ENCODE assay signal across 12 cellular contexts in genomic region chr6:11276911-11277274, GRCh38. TPM values are rescaled to one million over a fixed set of nuclear protein-coding genes. Genes with fewer than 3 reads are reported as not detected.
DNase-seq lines count a peak whose midpoint lies in the region; ATAC-seq, FAIRE-seq and TF ChIP-seq lines count a peak whose summit lies in the region.
"Had no signal": no experiment of that assay in that cellular context is flagged by ENCODE, and none has a peak within 500 bp of the region (broad histone marks: within the 10 kb centered on the region; RNA-seq: fewer than 3 reads in every experiment).

No MANE protein-coding gene starts in this region.

- peaks cover 43% of the 10 kb centered on the region for H3K4me1 Mint-ChIP-seq in activated CD4-positive, alpha-beta memory T cell treated with anti-CD3 and anti-CD28 coated beads, Interleukin-2, amount 10 ng/mL, durations not matched to agents 7 days and 5 days
- H3K4me1 Mint-ChIP-seq in type B pancreatic cell (ENCODE audit: unreplicated experiment) = peaks cover 38% of the 10 kb centered on the region
- H3K4me1 Mint-ChIP-seq in naive thymus-derived CD4-positive, alpha-beta T cell = peaks cover 30 to 59% (median 37%) of the 10 kb centered on the region in 7 donors

- DNase-seq in mammary epithelial cell (no peak), breast epithelium (ENCODE audit: low spot score in 2 of 2) (no peak), keratinocyte (ENCODE audit: low read depth, low spot score) (no peak), type B pancreatic cell (ENCODE audit: extremely low spot score, unreplicated experiment) (no peak), NCI-H1048 (lab: John Stamatoyannopoulos, UW) (no peak), HCEC 1CT (no peak)
- DNase-seq in activated CD4-positive, alpha-beta memory T cell treated with anti-CD3 and anti-CD28 coated beads, Interleukin-2, amount 10 ng/mL, durations not matched to agents 7 days and 5 days = no peak
- DNase-seq in naive thymus-derived CD4-positive, alpha-beta T cell = no peak
- DNase-seq: AML-193, left colon, NCI-H524 treated with DMSO at 0.1 percent for 48 hours had no signal

- no peaks in the 10 kb centered on the region for H3K9me1 ChIP-seq in keratinocyte (ENCODE audit: control insufficient read depth, extremely low read depth, insufficient read depth, low read length)

- no peak for FAIRE-seq in keratinocyte (lab: Jason Lieb, UNC)

- CTCF ChIA-PET in mammary epithelial cell (lab: Charles Lee; ENCODE audit: low non-redundant PET) = no interaction called here
- CTCF ChIA-PET in activated CD4-positive, alpha-beta memory T cell treated with anti-CD3 and anti-CD28 coated beads, Interleukin-2, amount 10 ng/mL, durations not matched to agents 7 days and 5 days (lab: Charles Lee) = no interaction called here
- CTCF ChIA-PET in naive thymus-derived CD4-positive, alpha-beta T cell (lab: Charles Lee) = no interaction called here

- TF ChIP-seq CTCF in mammary epithelial cell (conservative IDR thresholded peaks at IDR 0.05 in 1 of 2, IDR thresholded peaks at IDR 0.05 in 1 of 2; ENCODE audit: extremely low read depth in 1 of 2, insufficient read depth in 1 of 2, low read depth in 1 of 2, low read length in 2 of 2) = no peak
- TF ChIP-seq CTCF in breast epithelium (IDR thresholded peaks at IDR 0.05) = no peak
- no peak for TF ChIP-seq CTCF in keratinocyte (optimal IDR thresholded peaks at IDR 0.05 in 1 of 3, IDR thresholded peaks at IDR 0.05 in 1 of 3, conservative IDR thresholded peaks at IDR 0.05 in 1 of 3; ENCODE audit: extremely low read depth in 1 of 3, insufficient read depth in 2 of 3, low read length in 3 of 3)
- TF ChIP-seq CTCF in type B pancreatic cell (conservative IDR thresholded peaks at IDR 0.05) = no peak

- no peaks in the 10 kb centered on the region for H3K9me3 Mint-ChIP-seq in activated CD4-positive, alpha-beta memory T cell treated with anti-CD3 and anti-CD28 coated beads, Interleukin-2, amount 10 ng/mL, durations not matched to agents 7 days and 5 days
- no peaks in the 10 kb centered on the region for H3K9me3 Mint-ChIP-seq in type B pancreatic cell
- H3K9me3 Mint-ChIP-seq in naive thymus-derived CD4-positive, alpha-beta T cell = peaks cover 0 to 3% (median 0%) of the 10 kb centered on the region in 11 donors

- no peaks in the 10 kb centered on the region for H3K27me3 Mint-ChIP-seq in activated CD4-positive, alpha-beta memory T cell treated with anti-CD3 and anti-CD28 coated beads, Interleukin-2, amount 10 ng/mL, durations not matched to agents 7 days and 5 days
- peaks cover 20% of the 10 kb centered on the region for H3K27me3 Mint-ChIP-seq in type B pancreatic cell
- no peaks in the 10 kb centered on the region for H3K27me3 Mint-ChIP-seq in naive thymus-derived CD4-positive, alpha-beta T cell

- H3K36me3 Mint-ChIP-seq in activated CD4-positive, alpha-beta memory T cell treated with anti-CD3 and anti-CD28 coated beads, Interleukin-2, amount 10 ng/mL, durations not matched to agents 7 days and 5 days (ENCODE audit: low read depth) = peaks cover 55% of the 10 kb centered on the region
- peaks cover 3% of the 10 kb centered on the region for H3K36me3 Mint-ChIP-seq in type B pancreatic cell
- peaks cover 7 to 54% (median 30%) of the 10 kb centered on the region in 5 donors for H3K36me3 Mint-ChIP-seq in naive thymus-derived CD4-positive, alpha-beta T cell

- 86% methylated on average over 4 of the region's 4 CpGs for WGBS in mammary epithelial cell (ENCODE audit: low coverage, missing lambda C conversion rate)

- dilution Hi-C loops in mammary epithelial cell (cut with HindIII; ENCODE audit: low sequenced_read_pairs) (no loop called here), keratinocyte (cut with MboI; ENCODE audit: extremely low pct_ligation_motif_present, low sequenced_read_pairs) (no loop called here)

- H3K27ac Mint-ChIP-seq in activated CD4-positive, alpha-beta memory T cell treated with anti-CD3 and anti-CD28 coated beads, Interleukin-2, amount 10 ng/mL, durations not matched to agents 7 days and 5 days = peak overlapping the region; percentile 75
- peak overlapping the region; percentile 30 for H3K27ac Mint-ChIP-seq in type B pancreatic cell
- H3K27ac Mint-ChIP-seq in naive thymus-derived CD4-positive, alpha-beta T cell = peak overlapping the region in 3 of 9 donors; percentile 39 to 85 (median 57)

- intact Hi-C loops in mammary epithelial cell (cut with micrococcal nuclease) (loop anchor here (5.0 kb wide), 1 partner anchor 40 kb away; no protein-coding TSS in a partner anchor), breast epithelium (cut with DNase I; ENCODE audit: low total_unique reads) (loop anchor here (1.0 kb wide), 1 partner anchor 28 kb away; no protein-coding TSS in a partner anchor)
- intact Hi-C loops in naive thymus-derived CD4-positive, alpha-beta T cell (cut with micrococcal nuclease) = loop anchor here (5.0 kb wide), 2 partner anchors 45 kb away; partner anchors contain the start of gene NEDD9 (in 2 of the 2)

- H3K36me3 ChIP-seq in mammary epithelial cell (ENCODE audit: insufficient read depth, low read length) (no peaks in the 10 kb centered on the region), breast epithelium (no peaks in the 10 kb centered on the region), keratinocyte (ENCODE audit: control insufficient read depth in 2 of 2, extremely low read depth in 1 of 2, insufficient read depth in 2 of 2, low read length in 2 of 2) (no peaks in the 10 kb centered on the region)
- no peaks in the 10 kb centered on the region for H3K36me3 ChIP-seq in naive thymus-derived CD4-positive, alpha-beta T cell (ENCODE audit: control insufficient read depth in 2 of 3, insufficient read depth in 3 of 3, low read length in 3 of 3)

- ATAC-seq in naive thymus-derived CD4-positive, alpha-beta T cell = no peak
- ATAC-seq: HCT116, left colon had no signal

- H3K4me1 ChIP-seq in mammary epithelial cell (ENCODE audit: insufficient read depth, low read length) (peaks cover 22% of the 10 kb centered on the region), breast epithelium (peaks cover 0 to 10% of the 10 kb centered on the region in 2 donors), keratinocyte (ENCODE audit: control insufficient read depth, extremely low read depth, insufficient read depth, low read length) (peaks cover 16% of the 10 kb centered on the region)
- H3K4me1 ChIP-seq in naive thymus-derived CD4-positive, alpha-beta T cell (ENCODE audit: control insufficient read depth in 2 of 2, insufficient read depth in 2 of 2, low read length in 2 of 2) = peaks cover 11 to 38% of the 10 kb centered on the region in 2 donors

- POLR2A ChIA-PET in activated CD4-positive, alpha-beta memory T cell treated with anti-CD3 and anti-CD28 coated beads, Interleukin-2, amount 10 ng/mL, durations not matched to agents 7 days and 5 days (lab: Charles Lee) = interaction anchor here (0.9 to 3.0 kb wide), 7 partner anchors 16 to 104 kb away, joined by 3 to 17 read pairs (median 4); partner anchors contain the start of gene NEDD9
- POLR2A ChIA-PET in naive thymus-derived CD4-positive, alpha-beta T cell (lab: Charles Lee) = no interaction called here

- H3K9ac ChIP-seq in mammary epithelial cell (ENCODE audit: insufficient read depth, low read length) = no peak overlapping the region
- H3K9ac ChIP-seq in keratinocyte (ENCODE audit: control insufficient read depth, extremely low read depth, insufficient read depth, low read length) = no peak overlapping the region

- H3K27ac ChIP-seq in mammary epithelial cell (ENCODE audit: insufficient read depth, low read depth, low read length) (no peak overlapping the region), breast epithelium (peak overlapping the region in 1 of 2 donors; percentile 0), keratinocyte (ENCODE audit: control insufficient read depth, insufficient read depth, low read length) (no peak overlapping the region)
- H3K27ac ChIP-seq in naive thymus-derived CD4-positive, alpha-beta T cell (ENCODE audit: low read depth, low read length) = no peak overlapping the region

- in situ Hi-C loops in mammary epithelial cell (cut with MboI; ENCODE audit: low sequenced_read_pairs in 2 of 2) = no loop called here

- H3K4me2 ChIP-seq in mammary epithelial cell (ENCODE audit: insufficient read depth, low read depth, low read length) (peak overlapping the region; percentile 69), keratinocyte (ENCODE audit: control insufficient read depth, extremely low read depth, insufficient read depth, low read depth, low read length) (peak overlapping the region; percentile 54)

- H2AFZ ChIP-seq in mammary epithelial cell (ENCODE audit: low read depth, low read length) (peak overlapping the region; percentile 88), keratinocyte (ENCODE audit: control insufficient read depth, low read length) (peak overlapping the region; percentile 50)

- no TSS peak for BruUV-seq in mammary epithelial cell (replicated peaks; lab: Mats Ljungman, UMichigan)

- H4K20me1 ChIP-seq in mammary epithelial cell (ENCODE audit: insufficient read depth, low read length) = no peaks in the 10 kb centered on the region
- no peaks in the 10 kb centered on the region for H4K20me1 ChIP-seq in keratinocyte (ENCODE audit: control insufficient read depth, extremely low read depth, insufficient read depth, low read length)

- no peaks in the 10 kb centered on the region for H3K27me3 ChIP-seq in mammary epithelial cell (ENCODE audit: insufficient read depth, low read length)
- no peaks in the 10 kb centered on the region for H3K27me3 ChIP-seq in breast epithelium
- H3K27me3 ChIP-seq in keratinocyte (ENCODE audit: control insufficient read depth, extremely low read depth, insufficient read depth, low read length) = no peaks in the 10 kb centered on the region
- no peaks in the 10 kb centered on the region for H3K27me3 ChIP-seq in naive thymus-derived CD4-positive, alpha-beta T cell (ENCODE audit: control insufficient read depth in 2 of 2, insufficient read depth in 2 of 2, low read length in 2 of 2)

- H3K9me3 ChIP-seq in mammary epithelial cell (replicated peaks; ENCODE audit: insufficient read depth, low read length) = no peaks in the 10 kb centered on the region
- H3K9me3 ChIP-seq in breast epithelium = no peaks in the 10 kb centered on the region
- H3K9me3 ChIP-seq in keratinocyte (ENCODE audit: control insufficient read depth, low read depth, low read length) = no peaks in the 10 kb centered on the region
- H3K9me3 ChIP-seq in naive thymus-derived CD4-positive, alpha-beta T cell (ENCODE audit: control insufficient read depth in 2 of 3, low read length in 3 of 3) = no peaks in the 10 kb centered on the region

- TF ChIP-seq POLR2A in breast epithelium (IDR thresholded peaks at IDR 0.05) = no peak

- no peak overlapping the region for H3K4me3 Mint-ChIP-seq in activated CD4-positive, alpha-beta memory T cell treated with anti-CD3 and anti-CD28 coated beads, Interleukin-2, amount 10 ng/mL, durations not matched to agents 7 days and 5 days
- H3K4me3 Mint-ChIP-seq in type B pancreatic cell = peak overlapping the region; percentile 21
- H3K4me3 Mint-ChIP-seq in naive thymus-derived CD4-positive, alpha-beta T cell = no peak overlapping the region

- H3K4me3 ChIP-seq in mammary epithelial cell (replicated peaks in 1 of 3; ENCODE audit: insufficient read depth in 1 of 3, low read depth in 2 of 3, low read length in 3 of 3) (no peak overlapping the region), breast epithelium (no peak overlapping the region), keratinocyte (ENCODE audit: control insufficient read depth in 2 of 3, extremely low read depth in 1 of 3, insufficient read depth in 2 of 3, low read depth in 1 of 3, low read length in 3 of 3) (no peak overlapping the region)
- H3K4me3 ChIP-seq in naive thymus-derived CD4-positive, alpha-beta T cell (ENCODE audit: low read length) = no peak overlapping the region

- H3K79me2 ChIP-seq in mammary epithelial cell (ENCODE audit: insufficient read depth, low read length) (no peaks in the 10 kb centered on the region), keratinocyte (ENCODE audit: control insufficient read depth, insufficient read depth, low read length) (no peaks in the 10 kb centered on the region)

RNA-seq across cellular contexts. Expression of gene NEDD9, which starts 44.4 kb away (rescaled TPM):
- total RNA-seq in mammary epithelial cell = 10 to 100 TPM in 1 of 2 donors, 1 to 10 TPM in 1; 7.8 to 69.7 TPM
- 4.8 TPM for polyA plus RNA-seq in mammary epithelial cell
- polyA minus RNA-seq in mammary epithelial cell = 3.5 TPM
- total RNA-seq in breast epithelium = 100 to 1,000 TPM in 1 of 3 donors, 10 to 100 TPM in 2; 41.4 to 108 (median 79.2) TPM
- total RNA-seq in activated CD4-positive, alpha-beta memory T cell treated with anti-CD3 and anti-CD28 coated beads, Interleukin-2, amount 10 ng/mL, durations not matched to agents 7 days and 5 days = 10 to 100 TPM; 60.1 to 64.8 TPM
- polyA plus RNA-seq in keratinocyte = 3.3 to 4.3 TPM (median 4.1 TPM) in 3 replicates
- polyA plus RNA-seq in keratinocyte (2011; ENCODE audit: low read depth) = 3.2 TPM
- polyA plus RNA-seq in keratinocyte (2011; cell fraction: cytosol; rRNA removed) = 2.6 and 3.2 TPM in 2 replicates
- 7.6 and 10.8 TPM in 2 replicates for polyA plus RNA-seq in keratinocyte (2011; cell fraction: nucleus; rRNA removed)
- 2.7 and 3.5 TPM in 2 replicates for polyA plus RNA-seq in keratinocyte (2012; ENCODE audit: low replicate concordance)
- 6.8 to 8.7 TPM (median 8.4 TPM) in 3 replicates for polyA minus RNA-seq in keratinocyte
- polyA minus RNA-seq in keratinocyte (2011; cell fraction: cytosol; rRNA and poly(A)+ RNA removed) = 4.4 TPM
- 8.1 and 19.7 TPM in 2 replicates for polyA minus RNA-seq in keratinocyte (2011; cell fraction: nucleus; rRNA and poly(A)+ RNA removed)
- 21.3 and 29.0 TPM in 2 replicates for total RNA-seq in type B pancreatic cell (ENCODE audit: low replicate concordance)
- total RNA-seq in naive thymus-derived CD4-positive, alpha-beta T cell = 10 to 100 TPM; 29.4 to 62.9 (median 40.2) TPM
- polyA plus RNA-seq in naive thymus-derived CD4-positive, alpha-beta T cell = 10 to 100 TPM; 14.2 to 30.7 TPM
